1 cellular context compared by ENCODE assay signal in genomic region chr10:12237265-12238220, GRCh38.
TF ChIP-seq lines count a peak whose summit lies in the region.

No MANE protein-coding gene starts in this region.

TF ChIP-seq in HepG2, 621 proteins besides CTCF, POLR2A, EP300 and RAD21 (continued from another document and continues in another):
- TF ChIP-seq PAXIP1 (CRISPR knock-in tag; conservative IDR thresholded peaks at IDR 0.05) (peak; percentile 86), MXD4 (CRISPR knock-in tag; IDR thresholded peaks at IDR 0.05) (no peak), TEAD3 (CRISPR knock-in tag; optimal IDR thresholded peaks at IDR 0.05; ENCODE audit: borderline replicate concordance) (peak; percentile 33), FOSL2 (CRISPR knock-in tag; IDR thresholded peaks at IDR 0.05) (no peak; the same call in 1 of the 2 replicates), RXRA (CRISPR knock-in tag; IDR thresholded peaks at IDR 0.05) (peak; percentile 72; the same call in 1 of the 2 replicates), MIXL1 (CRISPR knock-in tag; IDR thresholded peaks at IDR 0.05) (peak; percentile 73; the same call in 1 of the 2 replicates), TARDBP (CRISPR knock-in tag; IDR thresholded peaks at IDR 0.05) (0 out of 2 replicates have a peak, but pooled peaks have one; percentile 46), ARID5B (CRISPR knock-in tag; IDR thresholded peaks at IDR 0.05) (peak; percentile 93), ZNF354B (CRISPR knock-in tag; IDR thresholded peaks at IDR 0.05) (no peak), THAP11 (CRISPR knock-in tag; IDR thresholded peaks at IDR 0.05) (peak; percentile 15; the same call in 1 of the 2 replicates), ZNF574 (CRISPR knock-in tag; IDR thresholded peaks at IDR 0.05) (0 out of 2 replicates have a peak, but pooled peaks have one; percentile 27), ZSCAN5A (CRISPR knock-in tag; IDR thresholded peaks at IDR 0.05; ENCODE audit: borderline replicate concordance) (no peak), ZNF460 (CRISPR knock-in tag; IDR thresholded peaks at IDR 0.05; ENCODE audit: borderline replicate concordance) (peak; percentile 97), SALL1 (CRISPR knock-in tag; IDR thresholded peaks at IDR 0.05) (peak; percentile 85), HMG20A (CRISPR knock-in tag; IDR thresholded peaks at IDR 0.05; ENCODE audit: borderline replicate concordance) (peak; percentile 93), ZNF510 (CRISPR knock-in tag; IDR thresholded peaks at IDR 0.05; ENCODE audit: low read depth) (no peak), ZBTB42 (CRISPR knock-in tag; IDR thresholded peaks at IDR 0.05) (no peak), FOXK1 (CRISPR knock-in tag; IDR thresholded peaks at IDR 0.05; ENCODE audit: borderline replicate concordance, low read depth) (0 out of 2 replicates have a peak, but pooled peaks have one; percentile 19), HDAC2 (CRISPR knock-in tag; IDR thresholded peaks at IDR 0.05) (peak; percentile 77), SP5 (CRISPR knock-in tag; IDR thresholded peaks at IDR 0.05; ENCODE audit: borderline replicate concordance, low read depth) (peak; percentile 75; the same call in 1 of the 2 replicates), ZSCAN12 (CRISPR knock-in tag; IDR thresholded peaks at IDR 0.05) (no peak), ZNF580 (CRISPR knock-in tag; IDR thresholded peaks at IDR 0.05; ENCODE audit: borderline replicate concordance, low read depth) (no peak), ZNF619 (CRISPR knock-in tag; IDR thresholded peaks at IDR 0.05) (no peak), ZFP62 (CRISPR knock-in tag; IDR thresholded peaks at IDR 0.05) (no peak), ZSCAN22 (CRISPR knock-in tag; IDR thresholded peaks at IDR 0.05) (no peak), MTF1 (CRISPR knock-in tag; IDR thresholded peaks at IDR 0.05) (no peak), ZNF644 (CRISPR knock-in tag; IDR thresholded peaks at IDR 0.05; ENCODE audit: low read depth) (0 out of 2 replicates have a peak, but pooled peaks have one; percentile 37), KLF13 (CRISPR knock-in tag; IDR thresholded peaks at IDR 0.05) (no peak), PCBP1 (IDR thresholded peaks at IDR 0.05; ENCODE audit: borderline replicate concordance, low read depth, low read length) (no peak), ZNF652 (CRISPR knock-in tag; IDR thresholded peaks at IDR 0.05; ENCODE audit: borderline replicate concordance, low read depth) (no peak), MTA1 (CRISPR knock-in tag; IDR thresholded peaks at IDR 0.05; ENCODE audit: borderline replicate concordance) (0 out of 2 replicates have a peak, but pooled peaks have one; percentile 19), LCORL (IDR thresholded peaks at IDR 0.05) (no peak), LCORL (CRISPR knock-in tag; IDR thresholded peaks at IDR 0.05) (peak; percentile 49), ASH2L (IDR thresholded peaks at IDR 0.05; ENCODE audit: insufficient read length, low read depth, low read length) (peak; percentile 89), KAT8 (CRISPR knock-in tag; IDR thresholded peaks at IDR 0.05) (0 out of 2 replicates have a peak, but pooled peaks have one; percentile 39), SMYD3 (CRISPR knock-in tag; IDR thresholded peaks at IDR 0.05) (0 out of 2 replicates have a peak, but pooled peaks have one; percentile 25), SOX6 (IDR thresholded peaks at IDR 0.05) (no peak), SOX6 (CRISPR knock-in tag; IDR thresholded peaks at IDR 0.05) (peak; percentile 71), ZBTB1 (CRISPR knock-in tag; IDR thresholded peaks at IDR 0.05; ENCODE audit: borderline replicate concordance) (no peak), FOXP1 (IDR thresholded peaks at IDR 0.05) (no peak), FOXP1 (CRISPR knock-in tag; IDR thresholded peaks at IDR 0.05) (peak; percentile 56), IRF9 (CRISPR knock-in tag; IDR thresholded peaks at IDR 0.05; ENCODE audit: borderline replicate concordance) (no peak), AHDC1 (CRISPR knock-in tag; IDR thresholded peaks at IDR 0.05; ENCODE audit: borderline replicate concordance) (peak; percentile 63; the same call in 1 of the 2 replicates), HNF4G (IDR thresholded peaks at IDR 0.05; ENCODE audit: borderline replicate concordance, low read depth, low read length) (peak; percentile 68), HNF4G (CRISPR knock-in tag; IDR thresholded peaks at IDR 0.05; ENCODE audit: borderline replicate concordance, low read depth) (no peak), MED8 (CRISPR knock-in tag; IDR thresholded peaks at IDR 0.05; ENCODE audit: insufficient replicate concordance) (no peak), BCL6 (CRISPR knock-in tag; IDR thresholded peaks at IDR 0.05) (peak; percentile 99), HOXA3 (CRISPR knock-in tag; IDR thresholded peaks at IDR 0.05) (peak; percentile 66), RCOR2 (CRISPR knock-in tag; IDR thresholded peaks at IDR 0.05) (peak; percentile 76; the same call in 1 of the 2 replicates)
